Comparison of ENCODE assay signal across 1 cellular context in genomic region chr14:102304611-102305506, GRCh38.
A peak's percentile ranks its signal among the peaks of the same experiment; 100 is the strongest.
TF ChIP-seq lines count a peak whose summit lies in the region.

A gene with protein sequence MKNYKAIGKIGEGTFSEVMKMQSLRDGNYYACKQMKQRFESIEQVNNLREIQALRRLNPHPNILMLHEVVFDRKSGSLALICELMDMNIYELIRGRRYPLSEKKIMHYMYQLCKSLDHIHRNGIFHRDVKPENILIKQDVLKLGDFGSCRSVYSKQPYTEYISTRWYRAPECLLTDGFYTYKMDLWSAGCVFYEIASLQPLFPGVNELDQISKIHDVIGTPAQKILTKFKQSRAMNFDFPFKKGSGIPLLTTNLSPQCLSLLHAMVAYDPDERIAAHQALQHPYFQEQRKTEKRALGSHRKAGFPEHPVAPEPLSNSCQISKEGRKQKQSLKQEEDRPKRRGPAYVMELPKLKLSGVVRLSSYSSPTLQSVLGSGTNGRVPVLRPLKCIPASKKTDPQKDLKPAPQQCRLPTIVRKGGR (minus strand): TSS chr14:102305164. CDS start chr14:102304968, 196 bp downstream.

TF ChIP-seq in HEK293, 187 proteins besides CTCF, POLR2A, EP300 and RAD21 (continued from another document and continues in another):
- 0 out of 2 replicates have a peak, but pooled peaks have one; percentile 23 for TF ChIP-seq KLF8 (tag by site-specific recombination; IDR thresholded peaks at IDR 0.05)
- no peak for TF ChIP-seq ZNF223 (tag by site-specific recombination; IDR thresholded peaks at IDR 0.05)
- TF ChIP-seq ZNF660 (tag by site-specific recombination; IDR thresholded peaks at IDR 0.05): no peak
- TF ChIP-seq ZNF555 (tag by site-specific recombination; conservative IDR thresholded peaks at IDR 0.05): no peak
- TF ChIP-seq, protein P1, sequence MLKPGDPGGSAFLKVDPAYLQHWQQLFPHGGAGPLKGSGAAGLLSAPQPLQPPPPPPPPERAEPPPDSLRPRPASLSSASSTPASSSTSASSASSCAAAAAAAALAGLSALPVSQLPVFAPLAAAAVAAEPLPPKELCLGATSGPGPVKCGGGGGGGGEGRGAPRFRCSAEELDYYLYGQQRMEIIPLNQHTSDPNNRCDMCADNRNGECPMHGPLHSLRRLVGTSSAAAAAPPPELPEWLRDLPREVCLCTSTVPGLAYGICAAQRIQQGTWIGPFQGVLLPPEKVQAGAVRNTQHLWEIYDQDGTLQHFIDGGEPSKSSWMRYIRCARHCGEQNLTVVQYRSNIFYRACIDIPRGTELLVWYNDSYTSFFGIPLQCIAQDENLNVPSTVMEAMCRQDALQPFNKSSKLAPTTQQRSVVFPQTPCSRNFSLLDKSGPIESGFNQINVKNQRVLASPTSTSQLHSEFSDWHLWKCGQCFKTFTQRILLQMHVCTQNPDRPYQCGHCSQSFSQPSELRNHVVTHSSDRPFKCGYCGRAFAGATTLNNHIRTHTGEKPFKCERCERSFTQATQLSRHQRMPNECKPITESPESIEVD (tag by site-specific recombination; IDR thresholded peaks at IDR 0.05): no peak
- TF ChIP-seq, protein P2, sequence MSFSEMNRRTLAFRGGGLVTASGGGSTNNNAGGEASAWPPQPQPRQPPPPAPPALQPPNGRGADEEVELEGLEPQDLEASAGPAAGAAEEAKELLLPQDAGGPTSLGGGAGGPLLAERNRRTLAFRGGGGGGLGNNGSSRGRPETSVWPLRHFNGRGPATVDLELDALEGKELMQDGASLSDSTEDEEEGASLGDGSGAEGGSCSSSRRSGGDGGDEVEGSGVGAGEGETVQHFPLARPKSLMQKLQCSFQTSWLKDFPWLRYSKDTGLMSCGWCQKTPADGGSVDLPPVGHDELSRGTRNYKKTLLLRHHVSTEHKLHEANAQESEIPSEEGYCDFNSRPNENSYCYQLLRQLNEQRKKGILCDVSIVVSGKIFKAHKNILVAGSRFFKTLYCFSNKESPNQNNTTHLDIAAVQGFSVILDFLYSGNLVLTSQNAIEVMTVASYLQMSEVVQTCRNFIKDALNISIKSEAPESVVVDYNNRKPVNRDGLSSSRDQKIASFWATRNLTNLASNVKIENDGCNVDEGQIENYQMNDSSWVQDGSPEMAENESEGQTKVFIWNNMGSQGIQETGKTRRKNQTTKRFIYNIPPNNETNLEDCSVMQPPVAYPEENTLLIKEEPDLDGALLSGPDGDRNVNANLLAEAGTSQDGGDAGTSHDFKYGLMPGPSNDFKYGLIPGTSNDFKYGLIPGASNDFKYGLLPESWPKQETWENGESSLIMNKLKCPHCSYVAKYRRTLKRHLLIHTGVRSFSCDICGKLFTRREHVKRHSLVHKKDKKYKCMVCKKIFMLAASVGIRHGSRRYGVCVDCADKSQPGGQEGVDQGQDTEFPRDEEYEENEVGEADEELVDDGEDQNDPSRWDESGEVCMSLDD (tag by site-specific recombination; IDR thresholded peaks at IDR 0.05): peak; percentile 66; the same call in 1 of the 2 replicates
- TF ChIP-seq ZBTB1 (tag by site-specific recombination; IDR thresholded peaks at IDR 0.05): no peak
- TF ChIP-seq ZNF10 (tag by site-specific recombination; IDR thresholded peaks at IDR 0.05): no peak
- no peak for TF ChIP-seq ZNF416 (tag by site-specific recombination; IDR thresholded peaks at IDR 0.05)
- TF ChIP-seq ZNF302 (tag by site-specific recombination; IDR thresholded peaks at IDR 0.05; ENCODE audit: low read depth): no peak
- no peak for TF ChIP-seq ZNF404 (tag by site-specific recombination; IDR thresholded peaks at IDR 0.05)
- no peak for TF ChIP-seq KLF7 (tag by site-specific recombination; IDR thresholded peaks at IDR 0.05; ENCODE audit: borderline replicate concordance)
- no peak for TF ChIP-seq GLI2 (tag by site-specific recombination; IDR thresholded peaks at IDR 0.05; ENCODE audit: borderline replicate concordance, low read depth)
- no peak for TF ChIP-seq ZNF704 (tag by site-specific recombination; IDR thresholded peaks at IDR 0.05)
- no peak for TF ChIP-seq ZFP41 (tag by site-specific recombination; IDR thresholded peaks at IDR 0.05; ENCODE audit: borderline replicate concordance)
- no peak for TF ChIP-seq OSR2 (tag by site-specific recombination; IDR thresholded peaks at IDR 0.05)
- no peak for TF ChIP-seq ZNF449 (tag by site-specific recombination; IDR thresholded peaks at IDR 0.05)
- TF ChIP-seq, protein P3, sequence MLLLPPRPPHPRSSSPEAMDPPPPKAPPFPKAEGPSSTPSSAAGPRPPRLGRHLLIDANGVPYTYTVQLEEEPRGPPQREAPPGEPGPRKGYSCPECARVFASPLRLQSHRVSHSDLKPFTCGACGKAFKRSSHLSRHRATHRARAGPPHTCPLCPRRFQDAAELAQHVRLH (tag by site-specific recombination; IDR thresholded peaks at IDR 0.05): no peak
- no peak for TF ChIP-seq ZNF23 (tag by site-specific recombination; IDR thresholded peaks at IDR 0.05; ENCODE audit: borderline replicate concordance)
- no peak for TF ChIP-seq KLF1 (tag by site-specific recombination; IDR thresholded peaks at IDR 0.05)
- no peak for TF ChIP-seq ZNF658 (tag by site-specific recombination; IDR thresholded peaks at IDR 0.05)
- no peak for TF ChIP-seq ZNF26 (tag by site-specific recombination; IDR thresholded peaks at IDR 0.05)
- no peak for TF ChIP-seq ZNF311 (tag by site-specific recombination; IDR thresholded peaks at IDR 0.05; ENCODE audit: borderline replicate concordance)
- no peak for TF ChIP-seq ZSCAN16 (tag by site-specific recombination; IDR thresholded peaks at IDR 0.05)
- TF ChIP-seq ZNF324 (tag by site-specific recombination; IDR thresholded peaks at IDR 0.05): no peak
- no peak for TF ChIP-seq ZNF16 (tag by site-specific recombination; IDR thresholded peaks at IDR 0.05; ENCODE audit: low read depth)
- TF ChIP-seq ZNF121 (tag by site-specific recombination; IDR thresholded peaks at IDR 0.05): no peak
- TF ChIP-seq RBAK (tag by site-specific recombination; IDR thresholded peaks at IDR 0.05): no peak
- TF ChIP-seq MEIS1 (CRISPR knock-in tag; IDR thresholded peaks at IDR 0.05; ENCODE audit: borderline replicate concordance): no peak
- no peak for TF ChIP-seq ZNF366 (tag by site-specific recombination; conservative IDR thresholded peaks at IDR 0.05)
- TF ChIP-seq ZNF423 (tag by site-specific recombination; IDR thresholded peaks at IDR 0.05): no peak
- TF ChIP-seq ZNF747 (tag by site-specific recombination; IDR thresholded peaks at IDR 0.05): no peak
- TF ChIP-seq, protein P4, sequence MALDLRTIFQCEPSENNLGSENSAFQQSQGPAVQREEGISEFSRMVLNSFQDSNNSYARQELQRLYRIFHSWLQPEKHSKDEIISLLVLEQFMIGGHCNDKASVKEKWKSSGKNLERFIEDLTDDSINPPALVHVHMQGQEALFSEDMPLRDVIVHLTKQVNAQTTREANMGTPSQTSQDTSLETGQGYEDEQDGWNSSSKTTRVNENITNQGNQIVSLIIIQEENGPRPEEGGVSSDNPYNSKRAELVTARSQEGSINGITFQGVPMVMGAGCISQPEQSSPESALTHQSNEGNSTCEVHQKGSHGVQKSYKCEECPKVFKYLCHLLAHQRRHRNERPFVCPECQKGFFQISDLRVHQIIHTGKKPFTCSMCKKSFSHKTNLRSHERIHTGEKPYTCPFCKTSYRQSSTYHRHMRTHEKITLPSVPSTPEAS (tag by site-specific recombination; IDR thresholded peaks at IDR 0.05): no peak
- TF ChIP-seq ZNF530 (tag by site-specific recombination; IDR thresholded peaks at IDR 0.05; ENCODE audit: low read depth): no peak
- no peak for TF ChIP-seq SALL2 (tag by site-specific recombination; IDR thresholded peaks at IDR 0.05; ENCODE audit: borderline replicate concordance)
- TF ChIP-seq ZNF596 (tag by site-specific recombination; IDR thresholded peaks at IDR 0.05): no peak
- no peak for TF ChIP-seq ZNF24 (tag by site-specific recombination; IDR thresholded peaks at IDR 0.05)
- TF ChIP-seq ZNF558 (tag by site-specific recombination; IDR thresholded peaks at IDR 0.05): no peak
- TF ChIP-seq ZNF488 (tag by site-specific recombination; IDR thresholded peaks at IDR 0.05): no peak
- no peak for TF ChIP-seq ZBTB7A (tag by site-specific recombination; IDR thresholded peaks at IDR 0.05; ENCODE audit: low read depth)
- no peak for TF ChIP-seq ZNF677 (tag by site-specific recombination; IDR thresholded peaks at IDR 0.05)
- no peak for TF ChIP-seq ZNF768 (tag by site-specific recombination; IDR thresholded peaks at IDR 0.05)
- peak; percentile 72; the same call in 1 of the 2 replicates for TF ChIP-seq ZBTB20 (tag by site-specific recombination; IDR thresholded peaks at IDR 0.05)
- TF ChIP-seq ZNF184 (tag by site-specific recombination; IDR thresholded peaks at IDR 0.05): no peak
- TF ChIP-seq ZNF585B (tag by site-specific recombination; IDR thresholded peaks at IDR 0.05): no peak
- TF ChIP-seq, protein P5, sequence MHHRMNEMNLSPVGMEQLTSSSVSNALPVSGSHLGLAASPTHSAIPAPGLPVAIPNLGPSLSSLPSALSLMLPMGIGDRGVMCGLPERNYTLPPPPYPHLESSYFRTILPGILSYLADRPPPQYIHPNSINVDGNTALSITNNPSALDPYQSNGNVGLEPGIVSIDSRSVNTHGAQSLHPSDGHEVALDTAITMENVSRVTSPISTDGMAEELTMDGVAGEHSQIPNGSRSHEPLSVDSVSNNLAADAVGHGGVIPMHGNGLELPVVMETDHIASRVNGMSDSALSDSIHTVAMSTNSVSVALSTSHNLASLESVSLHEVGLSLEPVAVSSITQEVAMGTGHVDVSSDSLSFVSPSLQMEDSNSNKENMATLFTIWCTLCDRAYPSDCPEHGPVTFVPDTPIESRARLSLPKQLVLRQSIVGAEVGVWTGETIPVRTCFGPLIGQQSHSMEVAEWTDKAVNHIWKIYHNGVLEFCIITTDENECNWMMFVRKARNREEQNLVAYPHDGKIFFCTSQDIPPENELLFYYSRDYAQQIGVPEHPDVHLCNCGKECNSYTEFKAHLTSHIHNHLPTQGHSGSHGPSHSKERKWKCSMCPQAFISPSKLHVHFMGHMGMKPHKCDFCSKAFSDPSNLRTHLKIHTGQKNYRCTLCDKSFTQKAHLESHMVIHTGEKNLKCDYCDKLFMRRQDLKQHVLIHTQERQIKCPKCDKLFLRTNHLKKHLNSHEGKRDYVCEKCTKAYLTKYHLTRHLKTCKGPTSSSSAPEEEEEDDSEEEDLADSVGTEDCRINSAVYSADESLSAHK (tag by site-specific recombination; IDR thresholded peaks at IDR 0.05): no peak
- no peak for TF ChIP-seq SETDB1 (IDR thresholded peaks at IDR 0.05; ENCODE audit: insufficient read length, low read length)
- no peak for TF ChIP-seq OVOL3 (tag by site-specific recombination; IDR thresholded peaks at IDR 0.05)
- TF ChIP-seq ZNF426 (tag by site-specific recombination; IDR thresholded peaks at IDR 0.05): no peak
- no peak for TF ChIP-seq ZNF843 (tag by site-specific recombination; IDR thresholded peaks at IDR 0.05)
- TF ChIP-seq ZNF639 (tag by site-specific recombination; IDR thresholded peaks at IDR 0.05): no peak
- TF ChIP-seq, protein P6, sequence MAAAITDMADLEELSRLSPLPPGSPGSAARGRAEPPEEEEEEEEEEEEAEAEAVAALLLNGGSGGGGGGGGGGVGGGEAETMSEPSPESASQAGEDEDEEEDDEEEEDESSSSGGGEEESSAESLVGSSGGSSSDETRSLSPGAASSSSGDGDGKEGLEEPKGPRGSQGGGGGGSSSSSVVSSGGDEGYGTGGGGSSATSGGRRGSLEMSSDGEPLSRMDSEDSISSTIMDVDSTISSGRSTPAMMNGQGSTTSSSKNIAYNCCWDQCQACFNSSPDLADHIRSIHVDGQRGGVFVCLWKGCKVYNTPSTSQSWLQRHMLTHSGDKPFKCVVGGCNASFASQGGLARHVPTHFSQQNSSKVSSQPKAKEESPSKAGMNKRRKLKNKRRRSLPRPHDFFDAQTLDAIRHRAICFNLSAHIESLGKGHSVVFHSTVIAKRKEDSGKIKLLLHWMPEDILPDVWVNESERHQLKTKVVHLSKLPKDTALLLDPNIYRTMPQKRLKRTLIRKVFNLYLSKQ (tag by site-specific recombination; IDR thresholded peaks at IDR 0.05; ENCODE audit: borderline replicate concordance): no peak
